ENCODE assay signal across 19 cellular contexts in the genomic region with DNA sequence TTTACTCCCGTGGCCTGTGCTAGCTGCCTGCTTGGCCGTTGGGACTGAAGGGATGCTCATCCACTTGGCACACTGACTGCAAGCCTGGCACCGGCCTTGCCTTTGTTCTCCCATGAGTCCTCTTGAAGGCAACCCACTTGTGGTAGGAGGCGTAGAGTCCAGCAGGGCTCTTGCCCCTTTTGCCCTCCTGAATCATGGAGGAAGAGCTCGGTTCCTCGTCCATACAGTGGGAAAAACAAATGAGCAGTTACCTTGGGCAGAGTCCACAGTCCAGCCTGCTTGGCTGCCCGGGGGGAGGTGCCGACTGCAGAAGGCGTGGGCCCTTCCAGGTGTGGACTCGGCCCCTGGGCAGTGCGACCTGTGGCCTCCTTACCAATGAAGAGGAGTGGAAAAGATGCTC. TPM values are rescaled to one million over a fixed set of nuclear protein-coding genes. Genes with fewer than 3 reads are reported as not detected.
DNase-seq lines count a peak whose midpoint lies in the region; ATAC-seq and TF ChIP-seq lines count a peak whose summit lies in the region.
"Had no signal": no experiment of that assay in that cellular context is flagged by ENCODE, and none has a peak within 500 bp of the region (broad histone marks: within the 10 kb centered on the region; RNA-seq: fewer than 3 reads in every experiment).

No MANE protein-coding gene starts in this region.

- 46% methylated on average over 6 of the region's 11 CpGs for WGBS in right lobe of liver (ENCODE audit: insufficient coverage, low coverage, low lambda C conversion rate, missing lambda C conversion rate)

- H3K36me3 ChIP-seq in H7 (replicated peaks; ENCODE audit: control insufficient read depth, insufficient read depth, low read length): no peaks in the 10 kb centered on the region
- no peaks in the 10 kb centered on the region for H3K36me3 ChIP-seq in right lobe of liver
- H3K36me3 ChIP-seq in osteoblast (ENCODE audit: insufficient read depth, low read length): no peaks in the 10 kb centered on the region
- H3K36me3 ChIP-seq: SJCRH30 had no signal

- no peak overlapping the region for H2AFZ ChIP-seq in osteoblast (ENCODE audit: low read length)

- DNase-seq in H7: peak; percentile 15
- peak in 28 of 42 donors; percentile 29 to 78 (median 55) for DNase-seq in head of caudate nucleus
- peak in 1 of 3 donors; percentile 40 for DNase-seq in right lobe of liver
- peak; percentile 37 for DNase-seq in osteoblast (ENCODE audit: insufficient read length, low spot score, missing footprints)
- DNase-seq in Ammon's horn (ENCODE audit: low spot score): no peak
- DNase-seq in kidney tubule cell (ENCODE audit: low spot score): no peak
- DNase-seq: 8988T, GDM1, GOT3, KG1, NCI-H1105 treated with DMSO at 0.1 percent for 48 hours, NCI-H2029 treated with DMSO at 0.1 percent for 48 hours, NCI-H226, NCI-H510A treated with DMSO at 0.1 percent for 48 hours, NCI-H748 treated with DMSO at 0.1 percent for 48 hours, SJCRH30 had no signal

- H3K79me2 ChIP-seq in osteoblast (ENCODE audit: insufficient read depth, low read length): no peaks in the 10 kb centered on the region

- no peak overlapping the region for H3K4me2 ChIP-seq in osteoblast (ENCODE audit: insufficient read depth, low read length)

- no peaks in the 10 kb centered on the region for H4K20me1 ChIP-seq in osteoblast (ENCODE audit: insufficient read depth, low read length)

- intact Hi-C loops in head of caudate nucleus (cut with DNase I): no loop called here
- intact Hi-C loops in right lobe of liver (cut with DNase I): no loop called here

- no peaks in the 10 kb centered on the region for H3K27me3 ChIP-seq in H7 (ENCODE audit: control insufficient read depth, insufficient read depth, low read length)
- no peaks in the 10 kb centered on the region for H3K27me3 ChIP-seq in right lobe of liver
- H3K27me3 ChIP-seq in osteoblast (ENCODE audit: insufficient read depth, low read length): no peaks in the 10 kb centered on the region

- ATAC-seq in right lobe of liver (peak; percentile 42 to 91 (median 61)), GM18907 (IDR thresholded peaks at IDR 0.05; ENCODE audit: unreplicated experiment) (no peak), HG02588 (IDR thresholded peaks at IDR 0.05; ENCODE audit: unreplicated experiment) (no peak)

- H3K4me3 ChIP-seq in H7 (ENCODE audit: insufficient read depth, low read depth, low read length): no peak overlapping the region
- no peak overlapping the region for H3K4me3 ChIP-seq in right lobe of liver
- no peak overlapping the region for H3K4me3 ChIP-seq in osteoblast (ENCODE audit: insufficient read depth, low read length)
- H3K4me3 ChIP-seq: SJCRH30 had no signal

- H3K27ac ChIP-seq in right lobe of liver (no peak overlapping the region), osteoblast (ENCODE audit: low read depth, low read length) (no peak overlapping the region)
- H3K27ac ChIP-seq: C4-2B, SJCRH30 had no signal

- H3K4me1 ChIP-seq in right lobe of liver: no peaks in the 10 kb centered on the region
- H3K4me1 ChIP-seq in osteoblast (ENCODE audit: insufficient read depth, low read length): no peaks in the 10 kb centered on the region
- H3K4me1 ChIP-seq: SJCRH30 had no signal

- no peak for TF ChIP-seq POLR2A in right lobe of liver (IDR thresholded peaks at IDR 0.05)

- no peak for TF ChIP-seq CTCF in right lobe of liver (IDR thresholded peaks at IDR 0.05)
- no peak for TF ChIP-seq CTCF in osteoblast (IDR thresholded peaks at IDR 0.05; ENCODE audit: extremely low read depth, low read depth, low read length)

- H3K9me3 ChIP-seq in right lobe of liver (no peaks in the 10 kb centered on the region), osteoblast (ENCODE audit: low read depth, low read length) (no peaks in the 10 kb centered on the region)
- H3K9me3 ChIP-seq: SJCRH30 had no signal

RNA-seq across cellular contexts. Expression of a gene that starts 26.5 kb away (rescaled TPM):
- total RNA-seq in H7 (2014; rRNA removed; shearing (Covaris generic)): 9.9 and 12.8 TPM in 2 replicates
- total RNA-seq in right lobe of liver: 1 to 10 TPM in 5 of 6 experiments, under 1 TPM in 1; 0.76 to 8.8 (median 5.1) TPM
- total RNA-seq in osteoblast: not detected in 2 replicates
- total RNA-seq: SJCRH30 had no signal

Comparison
In these comparisons a context has a peak if more than half of its experiments do, and no peak if none do; other contexts are left out.
1. DNase-seq: peak in H7 (single experiment), head of caudate nucleus (28 of 42) and osteoblast (single experiment); none in Ammon's horn (single experiment) and kidney tubule cell (single experiment).
2. ATAC-seq: peak in right lobe of liver (4 of 4); none in GM18907 (single experiment) and HG02588 (single experiment).